ENCODE assay signal across 1 cellular context in the genomic region with DNA sequence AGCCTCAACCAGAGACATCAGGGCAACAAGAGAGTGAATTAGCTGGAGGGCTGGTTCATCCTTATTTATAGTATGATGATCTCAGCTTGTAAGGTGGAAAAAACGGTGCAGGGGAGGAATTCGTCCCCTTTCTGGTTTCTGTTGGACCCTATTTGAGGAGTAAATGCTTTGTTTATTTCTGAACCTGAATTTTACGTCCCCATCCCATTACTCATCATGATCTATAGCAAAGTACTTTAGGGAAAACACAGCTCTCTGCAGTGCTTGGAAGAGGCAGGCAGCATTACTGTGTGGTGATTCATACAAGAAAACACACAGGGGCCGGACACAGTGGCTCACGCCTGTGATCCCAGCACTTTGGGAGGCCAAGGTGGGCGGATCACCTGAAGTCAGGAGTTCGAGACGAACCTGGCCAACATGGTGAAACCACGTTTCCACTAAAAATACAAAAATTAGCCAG.
TF ChIP-seq lines count a peak whose summit lies in the region.

No MANE protein-coding gene starts in this region.

TF ChIP-seq in IMR-90, 13 proteins besides CTCF, POLR2A, EP300 and RAD21:
- TF ChIP-seq CEBPB (IDR thresholded peaks at IDR 0.05; ENCODE audit: low read depth, low read length) (no peak), FOS (IDR thresholded peaks at IDR 0.05; ENCODE audit: low read depth, low read length) (peak; percentile 74), BHLHE40 (IDR thresholded peaks at IDR 0.05; ENCODE audit: low read depth, low read length) (peak; percentile 49; the same call in 1 of the 2 replicates), RFX5 (IDR thresholded peaks at IDR 0.05; ENCODE audit: low read depth, low read length) (no peak), RCOR1 (IDR thresholded peaks at IDR 0.05; ENCODE audit: insufficient replicate concordance, low read length) (peak; percentile 92), MAZ (IDR thresholded peaks at IDR 0.05; ENCODE audit: borderline replicate concordance, low read depth, low read length) (no peak; the same call in 1 of the 2 replicates), CHD1 (IDR thresholded peaks at IDR 0.05; ENCODE audit: low read depth, low read length) (no peak), SMC3 (IDR thresholded peaks at IDR 0.05; ENCODE audit: low read depth, low read length) (no peak), NFE2L2 (IDR thresholded peaks at IDR 0.05; ENCODE audit: low read depth, low read length) (no peak)
TF ChIP-seq in IMR-90: peak in this region for 3.
